1 cellular context compared by ENCODE assay signal in genomic region chr3:77039606-77040553, GRCh38.
TF ChIP-seq lines count a peak whose summit lies in the region.

A gene with protein sequence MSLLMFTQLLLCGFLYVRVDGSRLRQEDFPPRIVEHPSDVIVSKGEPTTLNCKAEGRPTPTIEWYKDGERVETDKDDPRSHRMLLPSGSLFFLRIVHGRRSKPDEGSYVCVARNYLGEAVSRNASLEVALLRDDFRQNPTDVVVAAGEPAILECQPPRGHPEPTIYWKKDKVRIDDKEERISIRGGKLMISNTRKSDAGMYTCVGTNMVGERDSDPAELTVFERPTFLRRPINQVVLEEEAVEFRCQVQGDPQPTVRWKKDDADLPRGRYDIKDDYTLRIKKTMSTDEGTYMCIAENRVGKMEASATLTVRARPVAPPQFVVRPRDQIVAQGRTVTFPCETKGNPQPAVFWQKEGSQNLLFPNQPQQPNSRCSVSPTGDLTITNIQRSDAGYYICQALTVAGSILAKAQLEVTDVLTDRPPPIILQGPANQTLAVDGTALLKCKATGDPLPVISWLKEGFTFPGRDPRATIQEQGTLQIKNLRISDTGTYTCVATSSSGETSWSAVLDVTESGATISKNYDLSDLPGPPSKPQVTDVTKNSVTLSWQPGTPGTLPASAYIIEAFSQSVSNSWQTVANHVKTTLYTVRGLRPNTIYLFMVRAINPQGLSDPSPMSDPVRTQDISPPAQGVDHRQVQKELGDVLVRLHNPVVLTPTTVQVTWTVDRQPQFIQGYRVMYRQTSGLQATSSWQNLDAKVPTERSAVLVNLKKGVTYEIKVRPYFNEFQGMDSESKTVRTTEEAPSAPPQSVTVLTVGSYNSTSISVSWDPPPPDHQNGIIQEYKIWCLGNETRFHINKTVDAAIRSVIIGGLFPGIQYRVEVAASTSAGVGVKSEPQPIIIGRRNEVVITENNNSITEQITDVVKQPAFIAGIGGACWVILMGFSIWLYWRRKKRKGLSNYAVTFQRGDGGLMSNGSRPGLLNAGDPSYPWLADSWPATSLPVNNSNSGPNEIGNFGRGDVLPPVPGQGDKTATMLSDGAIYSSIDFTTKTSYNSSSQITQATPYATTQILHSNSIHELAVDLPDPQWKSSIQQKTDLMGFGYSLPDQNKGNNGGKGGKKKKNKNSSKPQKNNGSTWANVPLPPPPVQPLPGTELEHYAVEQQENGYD (N-terminal part only) (plus strand): TSS chr3:77040099. CDS start chr3:77040786, 687 bp downstream.

TF ChIP-seq in endothelial cell of umbilical vein, 7 proteins besides CTCF, POLR2A, EP300 and RAD21:
- TF ChIP-seq GATA2 (IDR thresholded peaks at IDR 0.05; ENCODE audit: insufficient read depth, insufficient read length, low read depth, low read length) (no peak), JUN (IDR thresholded peaks at IDR 0.05; ENCODE audit: borderline replicate concordance, insufficient read depth, insufficient read length, low read depth) (no peak), POLR2AphosphoS5 (IDR thresholded peaks at IDR 0.05; ENCODE audit: insufficient read depth, low read depth, low read length) (no peak)
